Comparison of ENCODE assay signal across 14 cellular contexts in the genomic region with DNA sequence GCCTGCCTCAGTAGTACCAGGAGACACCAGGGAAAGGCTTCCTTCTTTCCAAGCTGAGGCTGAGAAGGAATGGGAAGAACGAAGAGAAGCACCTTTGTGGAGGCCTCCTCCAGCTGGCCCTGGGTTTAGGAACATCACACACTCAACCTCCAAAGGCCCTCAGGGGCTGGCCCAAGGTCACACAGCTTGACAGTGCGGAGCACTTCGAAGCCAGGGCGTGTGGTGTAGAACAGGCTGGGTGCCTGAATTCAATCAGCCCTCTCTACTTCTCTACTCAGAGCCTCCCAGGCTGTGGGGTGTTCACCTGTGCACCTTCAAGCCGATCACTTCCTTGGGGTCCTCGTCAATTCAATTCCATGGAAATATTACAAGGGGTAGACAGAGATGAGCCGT. TPM values are rescaled to one million over a fixed set of nuclear protein-coding genes. Genes with fewer than 3 reads are reported as not detected.
A peak's percentile ranks its signal among the peaks of the same experiment; 100 is the strongest.
DNase-seq lines count a peak whose midpoint lies in the region; ATAC-seq and TF ChIP-seq lines count a peak whose summit lies in the region.
"Had no signal": no experiment of that assay in that cellular context is flagged by ENCODE, and none has a peak within 500 bp of the region (broad histone marks: within the 10 kb centered on the region; RNA-seq: fewer than 3 reads in every experiment).

No MANE protein-coding gene starts in this region.

- no peak for DNase-seq in mammary epithelial cell
- no peak for DNase-seq in MCF 10A (ENCODE audit: unreplicated experiment)
- DNase-seq in fibroblast of the aortic adventitia (ENCODE audit: low read depth): no peak
- DNase-seq in neural crest cell (ENCODE audit: low read depth, low spot score): no peak
- no peak for DNase-seq in aorta
- DNase-seq in activated CD4-positive, alpha-beta memory T cell treated with anti-CD3 and anti-CD28 coated beads, Interleukin-2, amount 10 ng/mL, durations not matched to agents 7 days and 5 days: no peak
- DNase-seq in hepatic stellate cell (ENCODE audit: low spot score): no peak
- no peak for DNase-seq in NCI-H1105 (lab: John Stamatoyannopoulos, UW)
- DNase-seq: activated CD4-positive, alpha-beta T cell treated with anti-CD3 and anti-CD28 coated beads for 4 hours; DMS153; NCI-H2081 treated with DMSO at 0.1 percent for 48 hours had no signal

- no peaks in the 10 kb centered on the region for H3K9me3 Mint-ChIP-seq in MCF 10A (ENCODE audit: unreplicated experiment)
- no peaks in the 10 kb centered on the region for H3K9me3 Mint-ChIP-seq in neural crest cell
- no peaks in the 10 kb centered on the region for H3K9me3 Mint-ChIP-seq in activated CD4-positive, alpha-beta memory T cell treated with anti-CD3 and anti-CD28 coated beads, Interleukin-2, amount 10 ng/mL, durations not matched to agents 7 days and 5 days
- H3K9me3 Mint-ChIP-seq: activated T-helper 17 cell treated with anti-CD3 and anti-CD28 coated beads, Interleukin-2, amount 50 U/mL, for 72 hours had no signal

- H3K9ac ChIP-seq in mammary epithelial cell (ENCODE audit: insufficient read depth, low read length): no peak overlapping the region

- dilution Hi-C loops in mammary epithelial cell (cut with HindIII; ENCODE audit: low sequenced_read_pairs): loop anchor here (5.0 kb wide), 2 partner anchors 47 to 73 kb away; no protein-coding TSS in a partner anchor

- no peak overlapping the region for H3K4me3 ChIP-seq in mammary epithelial cell (replicated peaks in 1 of 3; ENCODE audit: insufficient read depth in 1 of 3, low read depth in 2 of 3, low read length in 3 of 3)
- peak overlapping the region; percentile 72 for H3K4me3 ChIP-seq in fibroblast of the aortic adventitia (ENCODE audit: low read depth, low read length)
- H3K4me3 ChIP-seq in aorta (ENCODE audit: low read length in 2 of 2): peak overlapping the region; percentile 36 to 59
- H3K4me3 ChIP-seq: suprapubic skin had no signal

- no peaks in the 10 kb centered on the region for H3K36me3 ChIP-seq in mammary epithelial cell (ENCODE audit: insufficient read depth, low read length)
- no peaks in the 10 kb centered on the region for H3K36me3 ChIP-seq in aorta (ENCODE audit: control insufficient read depth in 1 of 2, insufficient read depth in 2 of 2, low read length in 1 of 2)
- H3K36me3 ChIP-seq: suprapubic skin had no signal

- no peak overlapping the region for H3K4me2 ChIP-seq in mammary epithelial cell (ENCODE audit: insufficient read depth, low read depth, low read length)

- CTCF ChIA-PET in mammary epithelial cell (lab: Charles Lee; ENCODE audit: low non-redundant PET): no interaction called here
- CTCF ChIA-PET in MCF 10A (lab: Yijun Ruan, JAX): interaction anchor here (0.6 kb wide), 1 partner anchor 61 kb away, joined by 3 read pairs; no protein-coding TSS in a partner anchor
- CTCF ChIA-PET in activated CD4-positive, alpha-beta memory T cell treated with anti-CD3 and anti-CD28 coated beads, Interleukin-2, amount 10 ng/mL, durations not matched to agents 7 days and 5 days (lab: Charles Lee): no interaction called here

- H3K4me1 Mint-ChIP-seq in MCF 10A (ENCODE audit: insufficient read depth, unreplicated experiment): peaks cover 8% of the 10 kb centered on the region
- peaks cover 44% of the 10 kb centered on the region for H3K4me1 Mint-ChIP-seq in neural crest cell
- H3K4me1 Mint-ChIP-seq in activated CD4-positive, alpha-beta memory T cell treated with anti-CD3 and anti-CD28 coated beads, Interleukin-2, amount 10 ng/mL, durations not matched to agents 7 days and 5 days: peaks cover 9% of the 10 kb centered on the region
- H3K4me1 Mint-ChIP-seq: activated T-helper 17 cell treated with anti-CD3 and anti-CD28 coated beads, Interleukin-2, amount 50 U/mL, for 72 hours had no signal

- intact Hi-C loops in mammary epithelial cell (cut with micrococcal nuclease) (no loop called here), MCF 10A (cut with micrococcal nuclease) (no loop called here), aorta (cut with DNase I) (loop anchor here in 1 of 2 donors (5.0 kb wide), 1 partner anchor 37 kb away; no protein-coding TSS in a partner anchor)

- peak overlapping the region; percentile 27 for H2AFZ ChIP-seq in mammary epithelial cell (ENCODE audit: low read depth, low read length)

- 23% methylated on average over 5 of the region's 7 CpGs for WGBS in mammary epithelial cell (ENCODE audit: low coverage, missing lambda C conversion rate)
- WGBS in aorta, 2 donors: 43 to 48% methylated on average over 7 of the region's 7 CpGs

- no peaks in the 10 kb centered on the region for H3K27me3 Mint-ChIP-seq in MCF 10A (ENCODE audit: insufficient read depth, unreplicated experiment)
- peaks cover 4% of the 10 kb centered on the region for H3K27me3 Mint-ChIP-seq in neural crest cell (ENCODE audit: low read depth)
- H3K27me3 Mint-ChIP-seq in activated CD4-positive, alpha-beta memory T cell treated with anti-CD3 and anti-CD28 coated beads, Interleukin-2, amount 10 ng/mL, durations not matched to agents 7 days and 5 days: peaks cover 39% of the 10 kb centered on the region

- H3K27me3 ChIP-seq in mammary epithelial cell (ENCODE audit: insufficient read depth, low read length) (no peaks in the 10 kb centered on the region), aorta (ENCODE audit: control insufficient read depth in 1 of 2, insufficient read depth in 2 of 2, low read length in 1 of 2) (no peaks in the 10 kb centered on the region)

- H3K36me3 Mint-ChIP-seq in MCF 10A (ENCODE audit: insufficient read depth, unreplicated experiment) (no peaks in the 10 kb centered on the region), neural crest cell (ENCODE audit: low read depth) (no peaks in the 10 kb centered on the region)
- H3K36me3 Mint-ChIP-seq in activated CD4-positive, alpha-beta memory T cell treated with anti-CD3 and anti-CD28 coated beads, Interleukin-2, amount 10 ng/mL, durations not matched to agents 7 days and 5 days (ENCODE audit: low read depth): no peaks in the 10 kb centered on the region

- H3K9me3 ChIP-seq in mammary epithelial cell (replicated peaks; ENCODE audit: insufficient read depth, low read length) (no peaks in the 10 kb centered on the region), aorta (ENCODE audit: control insufficient read depth, low read length) (no peaks in the 10 kb centered on the region)
- H3K9me3 ChIP-seq: suprapubic skin had no signal

- no peak overlapping the region for H3K27ac Mint-ChIP-seq in MCF 10A (ENCODE audit: low read depth, unreplicated experiment)
- no peak overlapping the region for H3K27ac Mint-ChIP-seq in neural crest cell (ENCODE audit: unreplicated experiment)
- H3K27ac Mint-ChIP-seq in activated CD4-positive, alpha-beta memory T cell treated with anti-CD3 and anti-CD28 coated beads, Interleukin-2, amount 10 ng/mL, durations not matched to agents 7 days and 5 days: no peak overlapping the region

- no peaks in the 10 kb centered on the region for H3K79me2 ChIP-seq in mammary epithelial cell (ENCODE audit: insufficient read depth, low read length)

- H3K27ac ChIP-seq in mammary epithelial cell (ENCODE audit: insufficient read depth, low read depth, low read length): no peak overlapping the region
- peak overlapping the region; percentile 50 to 90 for H3K27ac ChIP-seq in aorta (ENCODE audit: low read depth in 1 of 2, low read length in 2 of 2)
- H3K27ac ChIP-seq: suprapubic skin had no signal

- BruUV-seq in mammary epithelial cell (replicated peaks; lab: Mats Ljungman, UMichigan): no TSS peak
- BruUV-seq in MCF 10A (replicated peaks; lab: Mats Ljungman, UMichigan): no TSS peak

- no peaks in the 10 kb centered on the region for H4K20me1 ChIP-seq in mammary epithelial cell (ENCODE audit: insufficient read depth, low read length)

- POLR2A ChIA-PET in MCF 10A (lab: Yijun Ruan, JAX): no interaction called here
- POLR2A ChIA-PET in activated CD4-positive, alpha-beta memory T cell treated with anti-CD3 and anti-CD28 coated beads, Interleukin-2, amount 10 ng/mL, durations not matched to agents 7 days and 5 days (lab: Charles Lee): interaction anchor here (1.5 kb wide), 1 partner anchor 30 kb away, joined by 3 read pairs; the partner anchor contains the start of gene PMM1

- H3K4me1 ChIP-seq in mammary epithelial cell (ENCODE audit: insufficient read depth, low read length) (peaks cover 15% of the 10 kb centered on the region), aorta (ENCODE audit: control insufficient read depth in 1 of 2, insufficient read depth in 2 of 2, low read length in 2 of 2) (no peaks in the 10 kb centered on the region)

- in situ Hi-C loops in mammary epithelial cell (cut with MboI; ENCODE audit: low sequenced_read_pairs in 2 of 2): no loop called here

- no peak for TF ChIP-seq CTCF in mammary epithelial cell (conservative IDR thresholded peaks at IDR 0.05 in 1 of 2, IDR thresholded peaks at IDR 0.05 in 1 of 2; ENCODE audit: extremely low read depth in 1 of 2, insufficient read depth in 1 of 2, low read depth in 1 of 2, low read length in 2 of 2)
- TF ChIP-seq CTCF in MCF 10A (IDR thresholded peaks at IDR 0.05; ENCODE audit: unreplicated experiment): no peak
- TF ChIP-seq CTCF in fibroblast of the aortic adventitia (IDR thresholded peaks at IDR 0.05; ENCODE audit: insufficient read depth, low read length): no peak
- no peak for TF ChIP-seq CTCF in neural crest cell (conservative IDR thresholded peaks at IDR 0.05)

- H3K4me3 Mint-ChIP-seq in MCF 10A (ENCODE audit: unreplicated experiment): no peak overlapping the region
- H3K4me3 Mint-ChIP-seq in neural crest cell: peak overlapping the region; percentile 22
- no peak overlapping the region for H3K4me3 Mint-ChIP-seq in activated CD4-positive, alpha-beta memory T cell treated with anti-CD3 and anti-CD28 coated beads, Interleukin-2, amount 10 ng/mL, durations not matched to agents 7 days and 5 days
- H3K4me3 Mint-ChIP-seq: activated T-helper 17 cell treated with anti-CD3 and anti-CD28 coated beads, Interleukin-2, amount 50 U/mL, for 72 hours had no signal

- ATAC-seq in aorta (ENCODE audit: low FRiP score): no peak
- ATAC-seq: activated T-helper 17 cell treated with anti-CD3 and anti-CD28 coated beads, Interleukin-2, amount 50 U/mL, for 72 hours had no signal

RNA-seq across cellular contexts. Expression of gene CSDC2, which starts 0.7 kb away (rescaled TPM):
- total RNA-seq in mammary epithelial cell (1 to 10 TPM in 1 of 2 donors, under 1 TPM in 1; 0.09 to 1.0 TPM), MCF 10A (2022) (not detected in 2 replicates), fibroblast of the aortic adventitia (ENCODE audit: low replicate concordance) (3.3 and 3.8 TPM in 2 replicates), neural crest cell (0.75 and 0.98 TPM in 2 replicates), aorta (10 to 100 TPM; 28.2 to 76.9 TPM)
- polyA plus RNA-seq in mammary epithelial cell (not detected), aorta (100 to 1,000 TPM in 1 of 2 donors, 10 to 100 TPM in 1; 19.2 to 129 TPM)
- polyA minus RNA-seq in mammary epithelial cell: not detected
- not detected for total RNA-seq in activated CD4-positive, alpha-beta memory T cell treated with anti-CD3 and anti-CD28 coated beads, Interleukin-2, amount 10 ng/mL, durations not matched to agents 7 days and 5 days
- total RNA-seq: activated T-helper 17 cell treated with anti-CD3 and anti-CD28 coated beads, Interleukin-2, amount 50 U/mL, for 72 hours; mononuclear cell had no signal

RNA-seq across cellular contexts. Expression of gene POLR3H, which starts 15.8 kb away (rescaled TPM):
- total RNA-seq in mammary epithelial cell: 10 to 100 TPM; 17.2 to 47.0 TPM
- 57.3 TPM for polyA plus RNA-seq in mammary epithelial cell
- 72.2 TPM for polyA minus RNA-seq in mammary epithelial cell
- total RNA-seq in MCF 10A (2022): 26.3 and 35.5 TPM in 2 replicates
- 18.7 and 27.7 TPM in 2 replicates for total RNA-seq in fibroblast of the aortic adventitia (ENCODE audit: low replicate concordance)
- 54.0 and 55.5 TPM in 2 replicates for total RNA-seq in neural crest cell
- 10 to 100 TPM; 25.3 to 29.2 TPM for total RNA-seq in aorta
- 10 to 100 TPM in 1 of 2 donors, 1 to 10 TPM in 1; 9.4 to 21.0 TPM for polyA plus RNA-seq in aorta
- total RNA-seq in activated CD4-positive, alpha-beta memory T cell treated with anti-CD3 and anti-CD28 coated beads, Interleukin-2, amount 10 ng/mL, durations not matched to agents 7 days and 5 days: 10 to 100 TPM; 19.2 to 20.5 TPM

RNA-seq across cellular contexts. Expression of gene PMM1, which starts 29.5 kb away (rescaled TPM):
- total RNA-seq in mammary epithelial cell (10 to 100 TPM; 21.2 to 44.8 TPM), MCF 10A (2022) (29.9 and 30.9 TPM in 2 replicates), fibroblast of the aortic adventitia (ENCODE audit: low replicate concordance) (29.0 and 37.9 TPM in 2 replicates), neural crest cell (28.0 and 30.8 TPM in 2 replicates), aorta (10 to 100 TPM; 23.8 to 25.2 TPM)
- polyA plus RNA-seq in mammary epithelial cell (62.8 TPM), aorta (100 to 1,000 TPM in 1 of 2 donors, 10 to 100 TPM in 1; 43.6 to 101 TPM)
- 21.9 TPM for polyA minus RNA-seq in mammary epithelial cell
- 10 to 100 TPM; 44.4 to 46.2 TPM for total RNA-seq in activated CD4-positive, alpha-beta memory T cell treated with anti-CD3 and anti-CD28 coated beads, Interleukin-2, amount 10 ng/mL, durations not matched to agents 7 days and 5 days

Comparison
In these comparisons a context has a peak if more than half of its experiments do, and no peak if none do; other contexts are left out.
1. H3K4me3 ChIP-seq: peak in fibroblast of the aortic adventitia (single experiment) and aorta (2 of 2); none in mammary epithelial cell (0 of 3).